In the genomic region with DNA sequence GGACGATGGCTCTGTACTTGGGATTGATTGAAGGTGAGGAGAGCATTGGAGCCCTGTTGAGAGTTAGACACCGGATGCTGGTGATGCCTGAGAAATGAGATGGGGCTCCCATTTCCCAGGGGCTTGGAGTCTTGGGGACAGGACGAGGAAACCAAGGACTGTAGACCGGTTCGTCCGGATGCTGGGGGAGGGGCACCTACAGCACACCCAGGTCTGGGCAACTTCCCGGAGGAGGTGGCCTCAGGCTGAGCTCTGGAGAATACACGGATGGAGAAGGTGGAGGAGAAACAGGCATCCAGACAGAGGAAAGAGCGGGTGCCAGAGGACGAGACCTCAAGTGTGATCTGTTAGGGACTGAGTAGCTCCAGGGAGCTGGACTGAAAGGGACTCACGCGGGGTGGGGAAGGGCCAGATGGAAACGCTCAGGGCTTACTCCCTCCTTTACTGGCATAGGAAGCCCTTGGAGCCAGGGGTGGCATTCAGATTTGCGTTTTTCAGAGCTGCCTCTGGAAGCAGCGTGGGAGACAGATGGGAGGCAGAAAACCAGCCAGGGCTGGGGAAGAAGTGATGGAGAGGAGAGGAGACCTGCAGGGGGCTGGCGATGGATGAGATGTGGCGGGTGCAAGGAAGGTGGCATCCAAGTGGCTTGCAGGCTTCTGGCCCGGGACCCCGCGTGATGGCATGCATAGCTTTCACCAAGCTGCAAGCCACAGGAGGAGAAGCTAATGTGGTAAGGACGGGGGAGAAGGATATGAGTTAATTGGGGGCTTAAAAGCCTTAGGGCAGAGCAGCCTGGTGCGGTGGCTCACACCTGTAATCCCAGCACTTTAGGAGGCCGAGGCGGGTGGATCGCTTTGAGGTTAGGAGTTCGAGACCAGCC, we compare ENCODE assay signal across 26 cellular contexts. TPM values are rescaled to one million over a fixed set of nuclear protein-coding genes. Genes with fewer than 3 reads are reported as not detected.
DNase-seq lines count a peak whose midpoint lies in the region; ATAC-seq and TF ChIP-seq lines count a peak whose summit lies in the region.
"Had no signal": no experiment of that assay in that cellular context is flagged by ENCODE, and none has a peak within 500 bp of the region (broad histone marks: within the 10 kb centered on the region; RNA-seq: fewer than 3 reads in every experiment).

No MANE protein-coding gene starts in this region.

- H2BK15ac ChIP-seq in IMR-90 (ENCODE audit: low read depth, low read length) = no peak overlapping the region

- H3K9me3 Mint-ChIP-seq in endodermal cell = no peaks in the 10 kb centered on the region
- H3K9me3 Mint-ChIP-seq in immature natural killer cell = no peaks in the 10 kb centered on the region
- H3K9me3 Mint-ChIP-seq: activated naive CD8-positive, alpha-beta T cell treated with anti-CD3 and anti-CD28 coated beads, Interleukin-2, amount 10 ng/mL, durations not matched to agents 7 days and 5 days; activated T-helper 2 cell treated with anti-CD3 and anti-CD28 coated beads, Interferon-gamma antibody, Interleukin-2, Interleukin-4, amounts not matched to agents 10 μg/mL and 5 μg/mL and 100 μg/mL, durations not matched to agents 14 hours and 24 hours and 36 hours; dendritic cell treated with granulocyte-macrophage colony-stimulating factor and Interleukin-4, amounts not matched to agents 40 ng/mL and 50 ng/mL, for 4 days; H9 had no signal

- no peak overlapping the region for H4K5ac ChIP-seq in IMR-90 (ENCODE audit: low read depth, low read length)

- no peak overlapping the region for H3K23ac ChIP-seq in IMR-90 (ENCODE audit: low read depth, low read length)
- no peak overlapping the region for H3K23ac ChIP-seq in trophoblast cell (ENCODE audit: low read length)

- H3K27ac Mint-ChIP-seq in endodermal cell (no peak overlapping the region), immature natural killer cell (no peak overlapping the region)
- H3K27ac Mint-ChIP-seq: activated naive CD8-positive, alpha-beta T cell treated with anti-CD3 and anti-CD28 coated beads, Interleukin-2, amount 10 ng/mL, durations not matched to agents 7 days and 5 days; activated T-helper 2 cell treated with anti-CD3 and anti-CD28 coated beads, Interferon-gamma antibody, Interleukin-2, Interleukin-4, amounts not matched to agents 10 μg/mL and 5 μg/mL and 100 μg/mL, durations not matched to agents 14 hours and 24 hours and 36 hours; dendritic cell treated with granulocyte-macrophage colony-stimulating factor and Interleukin-4, amounts not matched to agents 40 ng/mL and 50 ng/mL, for 4 days; H9 had no signal

- H3K4me2 ChIP-seq in IMR-90 (ENCODE audit: low read depth, low read length) = no peak overlapping the region
- no peak overlapping the region for H3K4me2 ChIP-seq in trophoblast cell (ENCODE audit: low read length)

- CTCF ChIA-PET in IMR-90 (lab: Yijun Ruan, JAX) = interaction anchor here (1.4 kb wide), 1 partner anchor 33 kb away, joined by 3 read pairs; no protein-coding TSS in a partner anchor

- no peak overlapping the region for H3K4me3 Mint-ChIP-seq in endodermal cell
- no peak overlapping the region for H3K4me3 Mint-ChIP-seq in immature natural killer cell
- H3K4me3 Mint-ChIP-seq: activated naive CD8-positive, alpha-beta T cell treated with anti-CD3 and anti-CD28 coated beads, Interleukin-2, amount 10 ng/mL, durations not matched to agents 7 days and 5 days; dendritic cell treated with granulocyte-macrophage colony-stimulating factor and Interleukin-4, amounts not matched to agents 40 ng/mL and 50 ng/mL, for 4 days; H9 had no signal

- DNase-seq in AG10803 (ENCODE audit: low read depth) (peak; percentile 68), IMR-90 (no peak), endodermal cell (peak; percentile 44), trophoblast cell (peak in 1 of 2 donors; percentile 32), NCI-H1048 (lab: John Stamatoyannopoulos, UW) (no peak), immature natural killer cell (no peak)
- no peak for DNase-seq in activated naive CD4-positive, alpha-beta T cell treated with anti-CD3 and anti-CD28 coated beads, Interleukin-2, amount 50 U/mL, for 16 hours
- DNase-seq: ACHN; activated CD4-positive, alpha-beta T cell treated with anti-CD3 and anti-CD28 coated beads, Interleukin-2, amount 50 U/mL, for 48 hours; activated naive CD8-positive, alpha-beta T cell treated with anti-CD3 and anti-CD28 coated beads, Interleukin-2, amount 10 ng/mL, durations not matched to agents 7 days and 5 days; central memory CD4-positive, alpha-beta T cell; DMS79; esophagus squamous epithelium; GF-D8; H9; KBM-7; MM.1S; NCI-H1436; NCI-H2107; NCI-H446 treated with DMSO at 0.1 percent for 48 hours had no signal

- H3K27me3 Mint-ChIP-seq in endodermal cell (ENCODE audit: insufficient read depth) (peaks cover 40% of the 10 kb centered on the region), immature natural killer cell (ENCODE audit: low read depth in 3 of 3) (peaks cover 4 to 15% (median 12%) of the 10 kb centered on the region in 3 donors)

- no TSS peak for BruUV-seq in IMR-90 (replicated peaks; lab: Mats Ljungman, UMichigan)

- H3K9me1 ChIP-seq in IMR-90 (ENCODE audit: insufficient read depth, low read length) = peaks cover 24% of the 10 kb centered on the region

- TF ChIP-seq CTCF in AG10803 (conservative IDR thresholded peaks at IDR 0.05; ENCODE audit: low read length) = no peak
- no peak for TF ChIP-seq CTCF in IMR-90 (conservative IDR thresholded peaks at IDR 0.05; ENCODE audit: low read depth, low read length)
- no peak for TF ChIP-seq CTCF in endodermal cell (conservative IDR thresholded peaks at IDR 0.05)

- H2BK5ac ChIP-seq in IMR-90 (ENCODE audit: low read depth, low read length, poor library complexity, severe bottlenecking) = no peak overlapping the region
- H2BK5ac ChIP-seq in trophoblast cell (ENCODE audit: low read depth, low read length, poor library complexity) = no peak overlapping the region

- H2AFZ ChIP-seq in IMR-90 (replicated peaks; ENCODE audit: low read length, poor library complexity) = no peak overlapping the region
- H2AFZ ChIP-seq in trophoblast cell (ENCODE audit: insufficient read depth, low read length, poor library complexity) = no peak overlapping the region

- H4K20me1 ChIP-seq in IMR-90 (ENCODE audit: insufficient read depth, low read length) = no peaks in the 10 kb centered on the region

- no peak overlapping the region for H3K27ac ChIP-seq in IMR-90 (ENCODE audit: insufficient read depth, low read length)
- H3K27ac ChIP-seq in endodermal cell (ENCODE audit: low read depth, low read length) = no peak overlapping the region
- H3K27ac ChIP-seq in trophoblast cell (ENCODE audit: low read depth, low read length) = no peak overlapping the region
- H3K27ac ChIP-seq: SK-N-MC had no signal

- H2BK120ac ChIP-seq in IMR-90 (ENCODE audit: low read depth, low read length) = no peak overlapping the region
- no peak overlapping the region for H2BK120ac ChIP-seq in trophoblast cell (ENCODE audit: insufficient read depth, low read length, poor library complexity)

- H3K56ac ChIP-seq in IMR-90 (ENCODE audit: extremely low read depth, insufficient read depth, low read length) = no peak overlapping the region

- H2AK5ac ChIP-seq in IMR-90 (ENCODE audit: low read depth, low read length) = no peak overlapping the region
- no peak overlapping the region for H2AK5ac ChIP-seq in trophoblast cell (ENCODE audit: low read length)

- in situ Hi-C loops in IMR-90 (cut with MboI; ENCODE audit: low sequenced_read_pairs) = no loop called here

- H3K79me1 ChIP-seq in IMR-90 (ENCODE audit: low read depth in 1 of 2, low read length in 2 of 2) = peaks cover 7 to 13% of the 10 kb centered on the region in 2 experiments; a peak in 2 of 4 replicates
- H3K79me1 ChIP-seq in trophoblast cell (ENCODE audit: low read length) = peaks cover 5% of the 10 kb centered on the region

- WGBS in IMR-90 (ENCODE audit: extremely low coverage in 2 of 2, insufficient read length in 1 of 2), 2 experiments = 75% methylated on average over 7 of the region's 26 CpGs; no CpG with 5 or more reads in 1 of the 2 experiments
- WGBS in endodermal cell (ENCODE audit: insufficient coverage in 1 of 2, insufficient read length in 1 of 2), 2 experiments = 90 to 92% methylated on average over 21 to 26 of the region's 26 CpGs
- no CpG with 5 or more reads among the region's 26 CpGs for WGBS in trophoblast cell (ENCODE audit: extremely low coverage, insufficient coverage, insufficient read length)

- no peak overlapping the region for H4K12ac ChIP-seq in trophoblast cell (ENCODE audit: low read depth, low read length)

- no peak for TF ChIP-seq RAD21 in IMR-90 (IDR thresholded peaks at IDR 0.05; ENCODE audit: low read length)

- no peak overlapping the region for H3K4me3 ChIP-seq in AG10803 (ENCODE audit: low read length)
- H3K4me3 ChIP-seq in IMR-90 (ENCODE audit: insufficient read depth, low read depth, low read length) = no peak overlapping the region
- no peak overlapping the region for H3K4me3 ChIP-seq in endodermal cell (ENCODE audit: low read length)
- no peak overlapping the region for H3K4me3 ChIP-seq in trophoblast cell (ENCODE audit: low read depth, low read length)
- H3K4me3 ChIP-seq: esophagus squamous epithelium, SK-N-MC, tibial artery had no signal

- H3K27me3 ChIP-seq in IMR-90 (ENCODE audit: control insufficient read depth, insufficient read depth, low read length) (no peaks in the 10 kb centered on the region), endodermal cell (ENCODE audit: control insufficient read depth, insufficient read depth, low read length, poor library complexity, severe bottlenecking) (no peaks in the 10 kb centered on the region), trophoblast cell (ENCODE audit: insufficient read depth, low read length) (no peaks in the 10 kb centered on the region)
- H3K27me3 ChIP-seq: tibial artery had no signal

- H3K14ac ChIP-seq in IMR-90 (replicated peaks; ENCODE audit: low read depth, low read length) = no peak overlapping the region
- H3K14ac ChIP-seq in trophoblast cell (ENCODE audit: low read length) = no peak overlapping the region

- H4K8ac ChIP-seq in IMR-90 (ENCODE audit: low read depth in 2 of 2, low read length in 2 of 2) (no peak overlapping the region), trophoblast cell (ENCODE audit: low read depth, low read length) (no peak overlapping the region)

- no peak overlapping the region for H2BK20ac ChIP-seq in IMR-90 (ENCODE audit: low read depth, low read length)

- H3K18ac ChIP-seq in IMR-90 (ENCODE audit: low read depth, low read length) (no peak overlapping the region), trophoblast cell (ENCODE audit: low read length) (no peak overlapping the region)

- dilution Hi-C loops in IMR-90 (cut with HindIII; ENCODE audit: low sequenced_read_pairs, unreplicated experiment) = no loop called here

- H3K4ac ChIP-seq in IMR-90 (ENCODE audit: low read depth, low read length) (0 out of 2 replicates have a peak overlapping the region, but pooled peaks have one; percentile 18), trophoblast cell (ENCODE audit: low read depth, low read length) (no peak overlapping the region)

- H3K9ac ChIP-seq in IMR-90 (ENCODE audit: low read depth, low read length) = no peak overlapping the region
- H3K9ac ChIP-seq in endodermal cell (ENCODE audit: extremely low read depth, low read length, poor library complexity, severe bottlenecking) = no peak overlapping the region
- no peak overlapping the region for H3K9ac ChIP-seq in trophoblast cell (ENCODE audit: low read length)

- TF ChIP-seq POLR2A in IMR-90 (IDR thresholded peaks at IDR 0.05; ENCODE audit: low read depth, low read length) = no peak

- POLR2A ChIA-PET in IMR-90 (lab: Charles Lee; ENCODE audit: unreplicated experiment) = no interaction called here

- H2BK12ac ChIP-seq in trophoblast cell (ENCODE audit: low read length) = peak overlapping the region; percentile 23

- H3K36me3 ChIP-seq in IMR-90 (ENCODE audit: control insufficient read depth, insufficient read depth, low read length) = no peaks in the 10 kb centered on the region
- H3K36me3 ChIP-seq in endodermal cell (ENCODE audit: control insufficient read depth, insufficient read depth, low read length) = no peaks in the 10 kb centered on the region
- H3K36me3 ChIP-seq in trophoblast cell (ENCODE audit: control insufficient read depth in 1 of 2, insufficient read depth in 2 of 2, low read length in 2 of 2) = no peaks in the 10 kb centered on the region
- H3K36me3 ChIP-seq: esophagus squamous epithelium had no signal

- no peak overlapping the region for H2AK9ac ChIP-seq in IMR-90 (replicated peaks; ENCODE audit: low read depth, low read length, poor library complexity)

- no peaks in the 10 kb centered on the region for H3K9me3 ChIP-seq in IMR-90 (ENCODE audit: control insufficient read depth, insufficient read depth, low read length)
- no peaks in the 10 kb centered on the region for H3K9me3 ChIP-seq in endodermal cell (ENCODE audit: control insufficient read depth, low read length)
- peaks cover 2% of the 10 kb centered on the region for H3K9me3 ChIP-seq in trophoblast cell (ENCODE audit: insufficient read depth, low read depth, low read length)
- H3K9me3 ChIP-seq: esophagus squamous epithelium, tibial artery had no signal

- no peaks in the 10 kb centered on the region for H3K4me1 Mint-ChIP-seq in endodermal cell
- H3K4me1 Mint-ChIP-seq in immature natural killer cell = no peaks in the 10 kb centered on the region
- H3K4me1 Mint-ChIP-seq: activated naive CD8-positive, alpha-beta T cell treated with anti-CD3 and anti-CD28 coated beads, Interleukin-2, amount 10 ng/mL, durations not matched to agents 7 days and 5 days had no signal

- no peaks in the 10 kb centered on the region for H3K79me2 ChIP-seq in trophoblast cell (ENCODE audit: control insufficient read depth, insufficient read depth, low read length, poor library complexity)

- ATAC-seq in IMR-90 (ENCODE audit: low read depth) = no peak
- no peak for ATAC-seq in HG03095 (IDR thresholded peaks at IDR 0.05; ENCODE audit: unreplicated experiment)

- intact Hi-C loops in IMR-90 (cut with micrococcal nuclease) = no loop called here

- H3K36me3 Mint-ChIP-seq in endodermal cell (ENCODE audit: low read depth) = no peaks in the 10 kb centered on the region
- no peaks in the 10 kb centered on the region for H3K36me3 Mint-ChIP-seq in immature natural killer cell
- H3K36me3 Mint-ChIP-seq: activated naive CD8-positive, alpha-beta T cell treated with anti-CD3 and anti-CD28 coated beads, Interleukin-2, amount 10 ng/mL, durations not matched to agents 7 days and 5 days had no signal

- H3K4me1 ChIP-seq in IMR-90 (ENCODE audit: control insufficient read depth, insufficient read depth, low read length) = peaks cover 28% of the 10 kb centered on the region
- no peaks in the 10 kb centered on the region for H3K4me1 ChIP-seq in endodermal cell (ENCODE audit: control insufficient read depth, insufficient read depth, low read length)
- H3K4me1 ChIP-seq in trophoblast cell (ENCODE audit: control insufficient read depth in 1 of 2, insufficient read depth in 2 of 2, low read length in 2 of 2) = peaks cover 10 to 19% of the 10 kb centered on the region in 2 experiments

- 0 out of 2 replicates have a peak overlapping the region, but pooled peaks have one; percentile 7 for H4K91ac ChIP-seq in IMR-90 (ENCODE audit: insufficient read depth, low read depth, low read length)
- no peak overlapping the region for H4K91ac ChIP-seq in trophoblast cell (ENCODE audit: low read depth, low read length)

RNA-seq across cellular contexts. Expression of a gene that starts 8.3 kb away (rescaled TPM):
- total RNA-seq in IMR-90 (2012; rRNA removed) (1.7 and 3.4 TPM in 2 replicates), endodermal cell (10 to 100 TPM; 16.0 to 16.5 TPM)
- polyA plus RNA-seq in IMR-90 (2012; rRNA removed) (8.4 and 9.0 TPM in 2 replicates), immature natural killer cell (not detected)
- polyA plus RNA-seq in IMR-90 (2012; cell fraction: cytosol; rRNA removed) = 5.2 and 16.8 TPM in 2 replicates
- polyA plus RNA-seq in IMR-90 (2012; cell fraction: nucleus; rRNA removed; ENCODE audit: low replicate concordance) = 7.4 and 9.5 TPM in 2 replicates
- polyA plus RNA-seq in endodermal cell (2013, experiment 1 of 2) = 1.5 TPM
- 1.7 TPM for polyA plus RNA-seq in endodermal cell (2013, experiment 2 of 2)
- 11.5 and 12.7 TPM in 2 replicates for polyA plus RNA-seq in trophoblast cell (2013)
- total RNA-seq: activated naive CD8-positive, alpha-beta T cell treated with anti-CD3 and anti-CD28 coated beads, Interleukin-2, amount 10 ng/mL, durations not matched to agents 7 days and 5 days; activated T-helper 2 cell treated with anti-CD3 and anti-CD28 coated beads, Interferon-gamma antibody, Interleukin-2, Interleukin-4, amounts not matched to agents 10 μg/mL and 5 μg/mL and 100 μg/mL, durations not matched to agents 14 hours and 24 hours and 36 hours; T-helper 1 cell treated with Interleukin-12 subunit alpha and Interleukin-12 subunit beta and Interleukin-4 antibody, amounts not matched to agents 30 ng/mL and 1 ng/mL, for 36 hours had no signal

RNA-seq across cellular contexts. Expression of a gene that starts 22.7 kb away (rescaled TPM):
- total RNA-seq in IMR-90 (2012; rRNA removed) (50.0 and 51.8 TPM in 2 replicates), endodermal cell (10 to 100 TPM; 57.5 to 61.8 TPM)
- polyA plus RNA-seq in IMR-90 (2012; rRNA removed) (73.4 and 90.7 TPM in 2 replicates), immature natural killer cell (1 to 10 TPM; 3.7 to 7.2 (median 4.6) TPM)
- polyA plus RNA-seq in IMR-90 (2012; cell fraction: cytosol; rRNA removed) = 61.1 and 63.0 TPM in 2 replicates
- 33.7 and 43.7 TPM in 2 replicates for polyA plus RNA-seq in IMR-90 (2012; cell fraction: nucleus; rRNA removed; ENCODE audit: low replicate concordance)
- 50.7 TPM for polyA plus RNA-seq in endodermal cell (2013, experiment 1 of 2)
- 48.7 TPM for polyA plus RNA-seq in endodermal cell (2013, experiment 2 of 2)
- 60.8 and 62.9 TPM in 2 replicates for polyA plus RNA-seq in trophoblast cell (2013)

RNA-seq across cellular contexts. Expression of a gene that starts 42.4 kb away (rescaled TPM):
- total RNA-seq in IMR-90 (2012; rRNA removed) = 2.5 and 3.9 TPM in 2 replicates
- polyA plus RNA-seq in IMR-90 (2012; rRNA removed) = 10.4 and 12.1 TPM in 2 replicates
- 5.4 and 8.9 TPM in 2 replicates for polyA plus RNA-seq in IMR-90 (2012; cell fraction: cytosol; rRNA removed)
- polyA plus RNA-seq in IMR-90 (2012; cell fraction: nucleus; rRNA removed; ENCODE audit: low replicate concordance) = 108 and 158 TPM in 2 replicates
- 10 to 100 TPM; 40.8 to 42.0 TPM for total RNA-seq in endodermal cell
- polyA plus RNA-seq in endodermal cell (2013, experiment 1 of 2) = 33.7 TPM
- polyA plus RNA-seq in endodermal cell (2013, experiment 2 of 2) = 27.0 TPM
- 18.7 and 18.8 TPM in 2 replicates for polyA plus RNA-seq in trophoblast cell (2013)
- 1 to 10 TPM; 1.9 to 6.6 (median 1.9) TPM for polyA plus RNA-seq in immature natural killer cell

RNA-seq across cellular contexts. Expression of a gene that starts 52.5 kb away (rescaled TPM):
- 33.7 and 34.7 TPM in 2 replicates for total RNA-seq in IMR-90 (2012; rRNA removed)
- 249 and 273 TPM in 2 replicates for polyA plus RNA-seq in IMR-90 (2012; rRNA removed)
- 146 and 259 TPM in 2 replicates for polyA plus RNA-seq in IMR-90 (2012; cell fraction: cytosol; rRNA removed)
- polyA plus RNA-seq in IMR-90 (2012; cell fraction: nucleus; rRNA removed; ENCODE audit: low replicate concordance) = 165 and 308 TPM in 2 replicates
- total RNA-seq in endodermal cell = 10 to 100 TPM; 23.3 to 71.4 TPM
- 51.4 TPM for polyA plus RNA-seq in endodermal cell (2013, experiment 1 of 2)
- 47.9 TPM for polyA plus RNA-seq in endodermal cell (2013, experiment 2 of 2)
- polyA plus RNA-seq in trophoblast cell (2013) = 9.1 and 9.3 TPM in 2 replicates
- polyA plus RNA-seq in immature natural killer cell = 10 to 100 TPM in 1 of 3 donors, 1 to 10 TPM in 2; 3.4 to 10.2 (median 3.6) TPM

Comparison
In these comparisons a context has a peak if more than half of its experiments do, and no peak if none do; other contexts are left out.
1. DNase-seq: peak in AG10803 (single experiment) and endodermal cell (single experiment); none in IMR-90 (single experiment), NCI-H1048 (single experiment), immature natural killer cell (0 of 3) and activated naive CD4-positive, alpha-beta T cell treated with anti-CD3 and anti-CD28 coated beads, Interleukin-2, amount 50 U/mL, for 16 hours (single experiment).